ENCODE assay signal across 8 cellular contexts in genomic region chr5:140145818-140146522, GRCh38. TPM values are rescaled to one million over a fixed set of nuclear protein-coding genes. Genes with fewer than 3 reads are reported as not detected.
DNase-seq lines count a peak whose midpoint lies in the region; ATAC-seq and TF ChIP-seq lines count a peak whose summit lies in the region.

No MANE protein-coding gene starts in this region.

- intact Hi-C loops in aorta (cut with DNase I) = loop anchor here (2.0 to 5.0 kb wide), 2 partner anchors 31 to 34 kb away; partner anchors contain the start of gene PURA (in 2 of the 2)

- peak overlapping the region; percentile 43 for H3K4me3 ChIP-seq in GM06990 (replicated peaks; ENCODE audit: low read depth, low read length)
- peak overlapping the region; percentile 29 for H3K4me3 ChIP-seq in astrocyte of the spinal cord (ENCODE audit: low read depth, low read length)
- H3K4me3 ChIP-seq in rectal smooth muscle tissue (ENCODE audit: low read length) = peak overlapping the region; percentile 51
- H3K4me3 ChIP-seq in aorta (ENCODE audit: low read length in 2 of 2) = peak overlapping the region in 1 of 2 donors; percentile 5

- peak; percentile 70 for DNase-seq in GM06990 (ENCODE audit: extremely low read depth, insufficient read length)
- peak; percentile 23 to 52 (median 38) for DNase-seq in T-helper 2 cell
- DNase-seq in astrocyte of the spinal cord (ENCODE audit: low read depth, low spot score) = peak; percentile 60
- DNase-seq in hippocampal formation (lab: John Stamatoyannopoulos, UW) = peak; percentile 36 to 67
- peak; percentile 82 to 93 for DNase-seq in aorta
- DNase-seq in H4 (ENCODE audit: low spot score) = no peak

- peak; percentile 32 for TF ChIP-seq CTCF in GM06990 (IDR thresholded peaks at IDR 0.05; ENCODE audit: insufficient read depth, low read length, poor library complexity, severe bottlenecking)
- peak; percentile 43 for TF ChIP-seq CTCF in astrocyte of the spinal cord (IDR thresholded peaks at IDR 0.05; ENCODE audit: low read depth, low read length)

- in situ Hi-C loops in astrocyte of the spinal cord (cut with HindIII; ENCODE audit: low sequenced_read_pairs) = no loop called here

- H3K4me1 ChIP-seq in rectal smooth muscle tissue (ENCODE audit: control insufficient read depth, insufficient read depth, low read length) = peaks cover 4% of the 10 kb centered on the region
- no peaks in the 10 kb centered on the region for H3K4me1 ChIP-seq in aorta (ENCODE audit: control insufficient read depth in 1 of 2, insufficient read depth in 2 of 2, low read length in 2 of 2)

- no peaks in the 10 kb centered on the region for H3K9me3 ChIP-seq in aorta (ENCODE audit: control insufficient read depth, low read length)

- peak; percentile 53 for ATAC-seq in HG03097 (IDR thresholded peaks at IDR 0.05; ENCODE audit: low FRiP score, unreplicated experiment)
- ATAC-seq in aorta (ENCODE audit: low FRiP score) = peak; percentile 90

- H3K36me3 ChIP-seq in GM06990 (ENCODE audit: control insufficient read depth, insufficient read depth, low read length) = no peaks in the 10 kb centered on the region
- H3K36me3 ChIP-seq in rectal smooth muscle tissue (ENCODE audit: control insufficient read depth, insufficient read depth, low read length) = no peaks in the 10 kb centered on the region
- no peaks in the 10 kb centered on the region for H3K36me3 ChIP-seq in aorta (ENCODE audit: control insufficient read depth in 1 of 2, insufficient read depth in 2 of 2, low read length in 1 of 2)

- H3K27me3 ChIP-seq in GM06990 (replicated peaks; ENCODE audit: control insufficient read depth, insufficient read depth, low read length) = no peaks in the 10 kb centered on the region; the same call in 1 of the 2 replicates
- peaks cover 2% of the 10 kb centered on the region for H3K27me3 ChIP-seq in rectal smooth muscle tissue (ENCODE audit: control insufficient read depth, insufficient read depth, low read length)
- H3K27me3 ChIP-seq in aorta (ENCODE audit: control insufficient read depth in 1 of 2, insufficient read depth in 2 of 2, low read length in 1 of 2) = no peaks in the 10 kb centered on the region

- H3K9ac ChIP-seq in rectal smooth muscle tissue (ENCODE audit: low read length) = no peak overlapping the region

- 14 to 15% methylated on average over 51 to 64 of the region's 64 CpGs for WGBS in aorta, 2 donors

- no peak overlapping the region for H3K27ac ChIP-seq in rectal smooth muscle tissue (ENCODE audit: low read depth, low read length)
- no peak overlapping the region for H3K27ac ChIP-seq in aorta (ENCODE audit: low read depth in 1 of 2, low read length in 2 of 2)

RNA-seq across cellular contexts. Expression of gene IGIP, which starts 20.2 kb away (rescaled TPM):
- 10 to 100 TPM; 26.5 to 29.1 TPM for total RNA-seq in aorta
- polyA plus RNA-seq in aorta = 10 to 100 TPM; 12.9 to 20.7 TPM
- total RNA-seq in H4 (2014; rRNA removed; shearing (Covaris generic)) = 1.9 and 2.1 TPM in 2 replicates

RNA-seq across cellular contexts. Expression of gene CYSTM1, which starts 29.0 kb away (rescaled TPM):
- 10 to 100 TPM; 44.7 to 56.5 TPM for total RNA-seq in aorta
- polyA plus RNA-seq in aorta = 100 to 1,000 TPM in 1 of 2 donors, 10 to 100 TPM in 1; 73.1 to 179 TPM
- 15.4 and 23.0 TPM in 2 replicates for total RNA-seq in H4 (2014; rRNA removed; shearing (Covaris generic))

RNA-seq across cellular contexts. Expression of gene PURA, which starts 32.1 kb away (rescaled TPM):
- total RNA-seq in aorta = 10 to 100 TPM; 46.2 to 50.0 TPM
- 10 to 100 TPM in 1 of 2 donors, 1 to 10 TPM in 1; 5.2 to 14.0 TPM for polyA plus RNA-seq in aorta
- total RNA-seq in H4 (2014; rRNA removed; shearing (Covaris generic)) = 4.0 and 5.6 TPM in 2 replicates
